ENCODE assay signal across 18 cellular contexts in the genomic region with DNA sequence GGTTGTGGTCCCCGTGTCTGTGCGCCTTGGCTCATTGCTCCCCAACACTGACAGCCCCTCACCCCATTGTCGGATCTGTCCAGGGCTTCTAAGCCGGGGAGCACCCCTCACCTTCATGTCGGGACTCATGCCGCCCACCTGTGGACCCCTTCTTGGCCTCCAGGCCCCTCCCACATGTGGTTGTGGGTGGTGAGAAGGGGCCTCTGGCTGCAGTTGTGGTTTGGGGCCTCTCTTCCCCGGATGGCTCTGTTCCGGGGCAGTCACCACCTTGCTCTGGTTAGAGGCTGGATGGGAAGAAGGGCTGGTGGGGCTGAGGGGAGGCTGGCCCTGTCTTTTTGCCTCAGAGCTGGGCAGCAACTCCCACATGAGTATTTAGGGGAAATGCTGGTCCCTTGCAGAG.
DNase-seq lines count a peak whose midpoint lies in the region; ATAC-seq and TF ChIP-seq lines count a peak whose summit lies in the region.
"Had no signal": no experiment of that assay in that cellular context is flagged by ENCODE, and none has a peak within 500 bp of the region (broad histone marks: within the 10 kb centered on the region; RNA-seq: fewer than 3 reads in every experiment).

No MANE protein-coding gene starts in this region.

- H3K27ac ChIP-seq in RWPE1, result no peak overlapping the region
- H3K27ac ChIP-seq: 22Rv1, C4-2B, GM23248 had no signal

- no peak overlapping the region for H3K27ac Mint-ChIP-seq in activated CD8-positive, alpha-beta T cell treated with anti-CD3 and anti-CD28 coated beads, Interleukin-2, amount 10 ng/mL, durations not matched to agents 7 days and 5 days
- H3K27ac Mint-ChIP-seq in activated CD8-positive, alpha-beta T cell treated with anti-CD3 and anti-CD28 coated beads for 36 hours, result no peak overlapping the region
- no peak overlapping the region for H3K27ac Mint-ChIP-seq in chondrocyte (ENCODE audit: unreplicated experiment)
- no peak overlapping the region for H3K27ac Mint-ChIP-seq in type B pancreatic cell
- H3K27ac Mint-ChIP-seq: B cell; CD4-positive, alpha-beta T cell; HFFc6; IgD-negative memory B cell had no signal

- H3K4me2 ChIP-seq in Loucy (ENCODE audit: low read depth, low read length, poor library complexity, severe bottlenecking), result peak overlapping the region; percentile 58

- peak; percentile 4 for DNase-seq in activated CD8-positive, alpha-beta T cell treated with anti-CD3 and anti-CD28 coated beads, Interleukin-2, amount 10 ng/mL, durations not matched to agents 7 days and 5 days
- no peak for DNase-seq in activated CD8-positive, alpha-beta T cell treated with anti-CD3 and anti-CD28 coated beads for 36 hours
- peak; percentile 68 for DNase-seq in chondrocyte (ENCODE audit: low spot score)
- peak; percentile 54 for DNase-seq in type B pancreatic cell (ENCODE audit: extremely low spot score, unreplicated experiment)
- DNase-seq in RWPE1 (ENCODE audit: low spot score), result no peak
- DNase-seq in activated CD4-positive, alpha-beta T cell treated with anti-CD3 and anti-CD28 coated beads for 48 hours, result no peak
- no peak for DNase-seq in HCEC 1CT
- DNase-seq: Caco-2; CD4-positive, alpha-beta T cell; GDM1; GM23248; HFFc6 had no signal

- H4K20me1 ChIP-seq in Loucy (ENCODE audit: insufficient read depth, low read length, poor library complexity, severe bottlenecking), result no peaks in the 10 kb centered on the region

- no peaks in the 10 kb centered on the region for H3K4me1 Mint-ChIP-seq in activated CD8-positive, alpha-beta T cell treated with anti-CD3 and anti-CD28 coated beads, Interleukin-2, amount 10 ng/mL, durations not matched to agents 7 days and 5 days (ENCODE audit: low read depth)
- no peaks in the 10 kb centered on the region for H3K4me1 Mint-ChIP-seq in activated CD8-positive, alpha-beta T cell treated with anti-CD3 and anti-CD28 coated beads for 36 hours (ENCODE audit: low read depth)
- H3K4me1 Mint-ChIP-seq in chondrocyte (ENCODE audit: low read depth), result no peaks in the 10 kb centered on the region
- no peaks in the 10 kb centered on the region for H3K4me1 Mint-ChIP-seq in type B pancreatic cell (ENCODE audit: unreplicated experiment)
- H3K4me1 Mint-ChIP-seq: B cell, IgD-negative memory B cell had no signal

- H3K36me3 ChIP-seq in Loucy (ENCODE audit: insufficient read depth, low read length), result no peaks in the 10 kb centered on the region
- H3K36me3 ChIP-seq: HAP-1 had no signal

- H3K79me2 ChIP-seq in Loucy (ENCODE audit: insufficient read depth, low read length), result no peaks in the 10 kb centered on the region

- peaks cover 11% of the 10 kb centered on the region for H3K4me1 ChIP-seq in Loucy (ENCODE audit: insufficient read depth, low read length, poor library complexity, severe bottlenecking)
- H3K4me1 ChIP-seq: Caco-2, HAP-1 had no signal

- TF ChIP-seq CTCF in activated CD8-positive, alpha-beta T cell treated with anti-CD3 and anti-CD28 coated beads for 36 hours (IDR thresholded peaks at IDR 0.05), result no peak
- TF ChIP-seq CTCF in Loucy (conservative IDR thresholded peaks at IDR 0.05; ENCODE audit: low read length) (no peak), chondrocyte (IDR thresholded peaks at IDR 0.05) (no peak), type B pancreatic cell (conservative IDR thresholded peaks at IDR 0.05) (no peak), RWPE1 (conservative IDR thresholded peaks at IDR 0.05; ENCODE audit: low read depth) (no peak)

- H3K9me3 ChIP-seq in Loucy (ENCODE audit: insufficient read depth, low read depth, low read length), result no peaks in the 10 kb centered on the region
- H3K9me3 ChIP-seq: Caco-2, HAP-1 had no signal

- H3K9ac ChIP-seq in Loucy (ENCODE audit: low read depth, low read length, poor library complexity, severe bottlenecking), result peak overlapping the region; percentile 50
- H3K9ac ChIP-seq: GM23248 had no signal

- CTCF ChIA-PET in activated CD8-positive, alpha-beta T cell treated with anti-CD3 and anti-CD28 coated beads, Interleukin-2, amount 10 ng/mL, durations not matched to agents 7 days and 5 days (lab: Charles Lee), result no interaction called here
- CTCF ChIA-PET in activated CD8-positive, alpha-beta T cell treated with anti-CD3 and anti-CD28 coated beads for 36 hours (lab: Charles Lee), result no interaction called here
- CTCF ChIA-PET in RWPE1 (lab: Yijun Ruan, JAX), result no interaction called here

- no peak overlapping the region for H3K4me3 Mint-ChIP-seq in activated CD8-positive, alpha-beta T cell treated with anti-CD3 and anti-CD28 coated beads, Interleukin-2, amount 10 ng/mL, durations not matched to agents 7 days and 5 days
- no peak overlapping the region for H3K4me3 Mint-ChIP-seq in activated CD8-positive, alpha-beta T cell treated with anti-CD3 and anti-CD28 coated beads for 36 hours
- H3K4me3 Mint-ChIP-seq in chondrocyte (ENCODE audit: unreplicated experiment), result no peak overlapping the region
- no peak overlapping the region for H3K4me3 Mint-ChIP-seq in type B pancreatic cell
- H3K4me3 Mint-ChIP-seq: B cell; CD4-positive, alpha-beta T cell; HFFc6 had no signal

- H2AFZ ChIP-seq in Loucy (ENCODE audit: low read length), result no peak overlapping the region
- H2AFZ ChIP-seq: GM23248 had no signal

- POLR2A ChIA-PET in activated CD8-positive, alpha-beta T cell treated with anti-CD3 and anti-CD28 coated beads, Interleukin-2, amount 10 ng/mL, durations not matched to agents 7 days and 5 days (lab: Charles Lee), result no interaction called here
- POLR2A ChIA-PET in activated CD8-positive, alpha-beta T cell treated with anti-CD3 and anti-CD28 coated beads for 36 hours (lab: Charles Lee), result no interaction called here
- POLR2A ChIA-PET in RWPE1 (lab: Yijun Ruan, JAX; ENCODE audit: low non-redundant PET), result no interaction called here

- H3K27me3 ChIP-seq in Loucy (ENCODE audit: insufficient read depth, low read length, poor library complexity, severe bottlenecking), result no peaks in the 10 kb centered on the region

- H3K9me2 ChIP-seq in Loucy (replicated peaks; ENCODE audit: low read depth, low read length), result no peaks in the 10 kb centered on the region

- intact Hi-C loops in activated CD8-positive, alpha-beta T cell treated with anti-CD3 and anti-CD28 coated beads for 36 hours (cut with micrococcal nuclease), result no loop called here

- H3K9me3 Mint-ChIP-seq in activated CD8-positive, alpha-beta T cell treated with anti-CD3 and anti-CD28 coated beads, Interleukin-2, amount 10 ng/mL, durations not matched to agents 7 days and 5 days (ENCODE audit: insufficient read depth), result no peaks in the 10 kb centered on the region
- H3K9me3 Mint-ChIP-seq in activated CD8-positive, alpha-beta T cell treated with anti-CD3 and anti-CD28 coated beads for 36 hours, result no peaks in the 10 kb centered on the region
- H3K9me3 Mint-ChIP-seq in chondrocyte (ENCODE audit: low read depth) (no peaks in the 10 kb centered on the region), type B pancreatic cell (no peaks in the 10 kb centered on the region)
- H3K9me3 Mint-ChIP-seq: CD4-positive, alpha-beta T cell had no signal

- H3F3A ChIP-seq in Loucy (ENCODE audit: low read depth), result no peaks in the 10 kb centered on the region

- ATAC-seq in activated CD8-positive, alpha-beta T cell treated with anti-CD3 and anti-CD28 coated beads, Interleukin-2, amount 10 ng/mL, durations not matched to agents 7 days and 5 days, result no peak
- no peak for ATAC-seq in activated CD8-positive, alpha-beta T cell treated with anti-CD3 and anti-CD28 coated beads for 36 hours

- peak overlapping the region; percentile 23 for H3K4me3 ChIP-seq in Loucy (ENCODE audit: low read length, poor library complexity, severe bottlenecking)
- H3K4me3 ChIP-seq: GM23248, HAP-1 had no signal

- H3K27me3 Mint-ChIP-seq in activated CD8-positive, alpha-beta T cell treated with anti-CD3 and anti-CD28 coated beads, Interleukin-2, amount 10 ng/mL, durations not matched to agents 7 days and 5 days (ENCODE audit: low read depth), result no peaks in the 10 kb centered on the region
- H3K27me3 Mint-ChIP-seq in activated CD8-positive, alpha-beta T cell treated with anti-CD3 and anti-CD28 coated beads for 36 hours, result no peaks in the 10 kb centered on the region
- H3K27me3 Mint-ChIP-seq in chondrocyte (ENCODE audit: low read depth) (no peaks in the 10 kb centered on the region), type B pancreatic cell (peaks cover 7% of the 10 kb centered on the region)
- H3K27me3 Mint-ChIP-seq: B cell; CD4-positive, alpha-beta T cell; IgD-negative memory B cell had no signal

- no peaks in the 10 kb centered on the region for H3K36me3 Mint-ChIP-seq in activated CD8-positive, alpha-beta T cell treated with anti-CD3 and anti-CD28 coated beads, Interleukin-2, amount 10 ng/mL, durations not matched to agents 7 days and 5 days (ENCODE audit: low read depth)
- no peaks in the 10 kb centered on the region for H3K36me3 Mint-ChIP-seq in activated CD8-positive, alpha-beta T cell treated with anti-CD3 and anti-CD28 coated beads for 36 hours (ENCODE audit: low read depth)
- H3K36me3 Mint-ChIP-seq in chondrocyte (ENCODE audit: low read depth) (no peaks in the 10 kb centered on the region), type B pancreatic cell (no peaks in the 10 kb centered on the region)
- H3K36me3 Mint-ChIP-seq: IgD-negative memory B cell had no signal

Comparison
In these comparisons a context has a peak if more than half of its experiments do, and no peak if none do; other contexts are left out.
1. DNase-seq: peak in activated CD8-positive, alpha-beta T cell treated with anti-CD3 and anti-CD28 coated beads, Interleukin-2, amount 10 ng/mL, durations not matched to agents 7 days and 5 days (single experiment), chondrocyte (single experiment) and type B pancreatic cell (single experiment); none in activated CD8-positive, alpha-beta T cell treated with anti-CD3 and anti-CD28 coated beads for 36 hours (single experiment), RWPE1 (single experiment), activated CD4-positive, alpha-beta T cell treated with anti-CD3 and anti-CD28 coated beads for 48 hours (single experiment) and HCEC 1CT (single experiment).